ENCODE assay signal across 8 cellular contexts in genomic region chr11:60915250-60915914, GRCh38. TPM values are rescaled to one million over a fixed set of nuclear protein-coding genes. Genes with fewer than 3 reads are reported as not detected.
DNase-seq lines count a peak whose midpoint lies in the region; ATAC-seq and TF ChIP-seq lines count a peak whose summit lies in the region.

No MANE protein-coding gene starts in this region.

- ATAC-seq in HG03460 (IDR thresholded peaks at IDR 0.05; ENCODE audit: unreplicated experiment) (peak; percentile 58), T-helper 17 cell (peak; percentile 48)

- peak; percentile 22 to 49 (median 26) for TF ChIP-seq CTCF in ascending aorta (IDR thresholded peaks at IDR 0.05)

- TF ChIP-seq POLR2A in GM19193 (IDR thresholded peaks at IDR 0.05; ENCODE audit: extremely low read depth, insufficient read depth, insufficient read length) = peak; percentile 60

- H3K36me3 Mint-ChIP-seq in T-helper 17 cell (ENCODE audit: low read depth) = peaks cover 5% of the 10 kb centered on the region

- H3K27me3 ChIP-seq in BLaER1 (no peaks in the 10 kb centered on the region), ascending aorta (no peaks in the 10 kb centered on the region)

- H3K4me2 ChIP-seq in BLaER1 = peak overlapping the region; percentile 94

- intact Hi-C loops in ascending aorta (cut with DNase I) = loop anchor here (5.0 kb wide), 2 partner anchors 37 to 212 kb away; partner anchors contain the start of gene SLC15A3

- peaks cover 50% of the 10 kb centered on the region for H4K20me1 ChIP-seq in BLaER1

- DNase-seq in T-helper 17 cell = peak; percentile 34 to 49 (median 39)
- DNase-seq in ascending aorta (ENCODE audit: low spot score in 2 of 2) = peak; percentile 48 to 89
- DNase-seq in iPS DF 19.7 (ENCODE audit: low read depth, low spot score) = peak; percentile 59
- no peak for DNase-seq in NCI-H1105 (lab: John Stamatoyannopoulos, UW)

- H3K4me1 Mint-ChIP-seq in T-helper 17 cell = peaks cover 32% of the 10 kb centered on the region

- H3K27ac ChIP-seq in BLaER1 (peak overlapping the region; percentile 93), ascending aorta (peak overlapping the region; percentile 89 to 97), skin epidermis (peak overlapping the region in 18 of 21 experiments; percentile 22 to 98 (median 92))

- H3K4me1 ChIP-seq in BLaER1 (peaks cover 66% of the 10 kb centered on the region), ascending aorta (peaks cover 0 to 28% of the 10 kb centered on the region in 2 donors)

- H3K4me3 ChIP-seq in BLaER1 (peak overlapping the region; percentile 97), ascending aorta (peak overlapping the region; percentile 70 to 96), skin epidermis (peak overlapping the region; percentile 63 to 82 (median 75))

- H3K36me3 ChIP-seq in BLaER1 (peaks cover 36% of the 10 kb centered on the region), ascending aorta (peaks cover 7 to 10% of the 10 kb centered on the region in 2 donors)

- H3K9me3 ChIP-seq in BLaER1 (no peaks in the 10 kb centered on the region), T-helper 17 cell (ENCODE audit: control insufficient read depth, low read length, poor library complexity, severe bottlenecking) (no peaks in the 10 kb centered on the region), ascending aorta (no peaks in the 10 kb centered on the region)

- peaks cover 4% of the 10 kb centered on the region for H3K27me3 Mint-ChIP-seq in T-helper 17 cell

- peak overlapping the region; percentile 100 for H3K4me3 Mint-ChIP-seq in T-helper 17 cell

- peak overlapping the region; percentile 92 for H3K9ac ChIP-seq in BLaER1

- peak overlapping the region; percentile 77 for H3K27ac Mint-ChIP-seq in T-helper 17 cell

RNA-seq across cellular contexts. Expression of gene TMEM109, which starts 1.4 kb away (rescaled TPM):
- total RNA-seq in T-helper 17 cell (10 to 100 TPM; 42.8 to 52.7 TPM), ascending aorta (238 TPM)

RNA-seq across cellular contexts. Expression of gene TMEM132A, which starts 8.9 kb away (rescaled TPM):
- total RNA-seq in T-helper 17 cell (not detected), ascending aorta (18.9 TPM)

RNA-seq across cellular contexts. Expression of gene PRPF19, which starts 9.0 kb away (rescaled TPM):
- 10 to 100 TPM; 66.7 to 87.5 TPM for total RNA-seq in T-helper 17 cell
- total RNA-seq in ascending aorta = 61.6 TPM

RNA-seq across cellular contexts. Expression of gene SLC15A3, which starts 36.6 kb away (rescaled TPM):
- 10 to 100 TPM in 1 of 2 donors, 1 to 10 TPM in 1; 3.5 to 11.2 TPM for total RNA-seq in T-helper 17 cell
- total RNA-seq in ascending aorta = 27.1 TPM

RNA-seq across cellular contexts. Expression of gene ZP1, which starts 48.0 kb away (rescaled TPM):
- total RNA-seq in T-helper 17 cell (not detected), ascending aorta (not detected)

Comparison
In these comparisons a context has a peak if more than half of its experiments do, and no peak if none do; other contexts are left out.
1. RNA of gene TMEM132A, which starts 8.9 kb away (total RNA-seq): 18.9 TPM in ascending aorta (single experiment); not detected in T-helper 17 cell; every median in the first group is over 10 times any median in the second.
2. Peak in every context shown above with its lines, with median percentiles within 50 percentile points of each other: H3K27ac ChIP-seq and H3K4me3 ChIP-seq.